Comparison of ENCODE assay signal across 1 cellular context in genomic region chr5:177351392-177352329, GRCh38.
A peak's percentile ranks its signal among the peaks of the same experiment; 100 is the strongest.
TF ChIP-seq lines count a peak whose summit lies in the region.

TSS of gene LMAN2 (minus strand) at chr5:177351668. CDS start at chr5:177351647, 21 bp downstream.

TF ChIP-seq in K562, 482 proteins besides CTCF, POLR2A, EP300 and RAD21 (continued from another document and continues in another):
- TF ChIP-seq, protein P1, sequence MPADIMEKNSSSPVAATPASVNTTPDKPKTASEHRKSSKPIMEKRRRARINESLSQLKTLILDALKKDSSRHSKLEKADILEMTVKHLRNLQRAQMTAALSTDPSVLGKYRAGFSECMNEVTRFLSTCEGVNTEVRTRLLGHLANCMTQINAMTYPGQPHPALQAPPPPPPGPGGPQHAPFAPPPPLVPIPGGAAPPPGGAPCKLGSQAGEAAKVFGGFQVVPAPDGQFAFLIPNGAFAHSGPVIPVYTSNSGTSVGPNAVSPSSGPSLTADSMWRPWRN (IDR thresholded peaks at IDR 0.05; ENCODE audit: low read depth): no peak
- TF ChIP-seq PATZ1 (CRISPR knock-in tag; IDR thresholded peaks at IDR 0.05; ENCODE audit: borderline replicate concordance) (no peak), PML (IDR thresholded peaks at IDR 0.05; ENCODE audit: low read length) (peak; percentile 86), E2F1 (CRISPR knock-in tag; IDR thresholded peaks at IDR 0.05) (peak; percentile 85), ETV5 (CRISPR knock-in tag; IDR thresholded peaks at IDR 0.05; ENCODE audit: low read depth) (peak; percentile 71), ZNF561 (CRISPR knock-in tag; conservative IDR thresholded peaks at IDR 0.05) (no peak), ZNF707 (CRISPR knock-in tag; conservative IDR thresholded peaks at IDR 0.05) (0 out of 2 replicates have a peak, but pooled peaks have one; percentile 34), ZNF586 (CRISPR knock-in tag; conservative IDR thresholded peaks at IDR 0.05) (no peak), CHD1 (IDR thresholded peaks at IDR 0.05; ENCODE audit: low read length) (no peak), STAT5A (IDR thresholded peaks at IDR 0.05; ENCODE audit: borderline replicate concordance, low read length) (no peak), TCF7 (IDR thresholded peaks at IDR 0.05; ENCODE audit: borderline replicate concordance) (peak; percentile 51; the same call in 1 of the 2 replicates), RREB1 (CRISPR knock-in tag; IDR thresholded peaks at IDR 0.05) (no peak), ZEB2 (IDR thresholded peaks at IDR 0.05) (peak; percentile 98), ATF7 (IDR thresholded peaks at IDR 0.05) (peak; percentile 88), CEBPG (CRISPR knock-in tag; IDR thresholded peaks at IDR 0.05) (no peak), CEBPG (tag; conservative IDR thresholded peaks at IDR 0.05 in 1 of 2, IDR thresholded peaks at IDR 0.05 in 1 of 2) (no peak), GTF2B (IDR thresholded peaks at IDR 0.05; ENCODE audit: extremely low read depth, insufficient read length) (no peak), EWSR1 (IDR thresholded peaks at IDR 0.05; ENCODE audit: borderline replicate concordance, low read depth, partially characterized antibody) (no peak), RFX1 (IDR thresholded peaks at IDR 0.05) (no peak; the same call in 1 of the 2 replicates), HNRNPL (IDR thresholded peaks at IDR 0.05; ENCODE audit: low read depth, low read length) (no peak), FIP1L1 (IDR thresholded peaks at IDR 0.05; ENCODE audit: low read depth, low read length, poor library complexity, severe bottlenecking) (peak; percentile 26), PHB (CRISPR knock-in tag; IDR thresholded peaks at IDR 0.05) (no peak)
- TF ChIP-seq, protein P2, sequence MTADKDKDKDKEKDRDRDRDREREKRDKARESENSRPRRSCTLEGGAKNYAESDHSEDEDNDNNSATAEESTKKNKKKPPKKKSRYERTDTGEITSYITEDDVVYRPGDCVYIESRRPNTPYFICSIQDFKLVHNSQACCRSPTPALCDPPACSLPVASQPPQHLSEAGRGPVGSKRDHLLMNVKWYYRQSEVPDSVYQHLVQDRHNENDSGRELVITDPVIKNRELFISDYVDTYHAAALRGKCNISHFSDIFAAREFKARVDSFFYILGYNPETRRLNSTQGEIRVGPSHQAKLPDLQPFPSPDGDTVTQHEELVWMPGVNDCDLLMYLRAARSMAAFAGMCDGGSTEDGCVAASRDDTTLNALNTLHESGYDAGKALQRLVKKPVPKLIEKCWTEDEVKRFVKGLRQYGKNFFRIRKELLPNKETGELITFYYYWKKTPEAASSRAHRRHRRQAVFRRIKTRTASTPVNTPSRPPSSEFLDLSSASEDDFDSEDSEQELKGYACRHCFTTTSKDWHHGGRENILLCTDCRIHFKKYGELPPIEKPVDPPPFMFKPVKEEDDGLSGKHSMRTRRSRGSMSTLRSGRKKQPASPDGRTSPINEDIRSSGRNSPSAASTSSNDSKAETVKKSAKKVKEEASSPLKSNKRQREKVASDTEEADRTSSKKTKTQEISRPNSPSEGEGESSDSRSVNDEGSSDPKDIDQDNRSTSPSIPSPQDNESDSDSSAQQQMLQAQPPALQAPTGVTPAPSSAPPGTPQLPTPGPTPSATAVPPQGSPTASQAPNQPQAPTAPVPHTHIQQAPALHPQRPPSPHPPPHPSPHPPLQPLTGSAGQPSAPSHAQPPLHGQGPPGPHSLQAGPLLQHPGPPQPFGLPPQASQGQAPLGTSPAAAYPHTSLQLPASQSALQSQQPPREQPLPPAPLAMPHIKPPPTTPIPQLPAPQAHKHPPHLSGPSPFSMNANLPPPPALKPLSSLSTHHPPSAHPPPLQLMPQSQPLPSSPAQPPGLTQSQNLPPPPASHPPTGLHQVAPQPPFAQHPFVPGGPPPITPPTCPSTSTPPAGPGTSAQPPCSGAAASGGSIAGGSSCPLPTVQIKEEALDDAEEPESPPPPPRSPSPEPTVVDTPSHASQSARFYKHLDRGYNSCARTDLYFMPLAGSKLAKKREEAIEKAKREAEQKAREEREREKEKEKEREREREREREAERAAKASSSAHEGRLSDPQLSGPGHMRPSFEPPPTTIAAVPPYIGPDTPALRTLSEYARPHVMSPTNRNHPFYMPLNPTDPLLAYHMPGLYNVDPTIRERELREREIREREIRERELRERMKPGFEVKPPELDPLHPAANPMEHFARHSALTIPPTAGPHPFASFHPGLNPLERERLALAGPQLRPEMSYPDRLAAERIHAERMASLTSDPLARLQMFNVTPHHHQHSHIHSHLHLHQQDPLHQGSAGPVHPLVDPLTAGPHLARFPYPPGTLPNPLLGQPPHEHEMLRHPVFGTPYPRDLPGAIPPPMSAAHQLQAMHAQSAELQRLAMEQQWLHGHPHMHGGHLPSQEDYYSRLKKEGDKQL (CRISPR knock-in tag; IDR thresholded peaks at IDR 0.05; ENCODE audit: borderline replicate concordance): no peak
- TF ChIP-seq, protein P3, sequence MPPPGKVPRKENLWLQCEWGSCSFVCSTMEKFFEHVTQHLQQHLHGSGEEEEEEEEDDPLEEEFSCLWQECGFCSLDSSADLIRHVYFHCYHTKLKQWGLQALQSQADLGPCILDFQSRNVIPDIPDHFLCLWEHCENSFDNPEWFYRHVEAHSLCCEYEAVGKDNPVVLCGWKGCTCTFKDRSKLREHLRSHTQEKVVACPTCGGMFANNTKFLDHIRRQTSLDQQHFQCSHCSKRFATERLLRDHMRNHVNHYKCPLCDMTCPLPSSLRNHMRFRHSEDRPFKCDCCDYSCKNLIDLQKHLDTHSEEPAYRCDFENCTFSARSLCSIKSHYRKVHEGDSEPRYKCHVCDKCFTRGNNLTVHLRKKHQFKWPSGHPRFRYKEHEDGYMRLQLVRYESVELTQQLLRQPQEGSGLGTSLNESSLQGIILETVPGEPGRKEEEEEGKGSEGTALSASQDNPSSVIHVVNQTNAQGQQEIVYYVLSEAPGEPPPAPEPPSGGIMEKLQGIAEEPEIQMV (tag; conservative IDR thresholded peaks at IDR 0.05; ENCODE audit: low read depth): no peak
- TF ChIP-seq, protein P4, sequence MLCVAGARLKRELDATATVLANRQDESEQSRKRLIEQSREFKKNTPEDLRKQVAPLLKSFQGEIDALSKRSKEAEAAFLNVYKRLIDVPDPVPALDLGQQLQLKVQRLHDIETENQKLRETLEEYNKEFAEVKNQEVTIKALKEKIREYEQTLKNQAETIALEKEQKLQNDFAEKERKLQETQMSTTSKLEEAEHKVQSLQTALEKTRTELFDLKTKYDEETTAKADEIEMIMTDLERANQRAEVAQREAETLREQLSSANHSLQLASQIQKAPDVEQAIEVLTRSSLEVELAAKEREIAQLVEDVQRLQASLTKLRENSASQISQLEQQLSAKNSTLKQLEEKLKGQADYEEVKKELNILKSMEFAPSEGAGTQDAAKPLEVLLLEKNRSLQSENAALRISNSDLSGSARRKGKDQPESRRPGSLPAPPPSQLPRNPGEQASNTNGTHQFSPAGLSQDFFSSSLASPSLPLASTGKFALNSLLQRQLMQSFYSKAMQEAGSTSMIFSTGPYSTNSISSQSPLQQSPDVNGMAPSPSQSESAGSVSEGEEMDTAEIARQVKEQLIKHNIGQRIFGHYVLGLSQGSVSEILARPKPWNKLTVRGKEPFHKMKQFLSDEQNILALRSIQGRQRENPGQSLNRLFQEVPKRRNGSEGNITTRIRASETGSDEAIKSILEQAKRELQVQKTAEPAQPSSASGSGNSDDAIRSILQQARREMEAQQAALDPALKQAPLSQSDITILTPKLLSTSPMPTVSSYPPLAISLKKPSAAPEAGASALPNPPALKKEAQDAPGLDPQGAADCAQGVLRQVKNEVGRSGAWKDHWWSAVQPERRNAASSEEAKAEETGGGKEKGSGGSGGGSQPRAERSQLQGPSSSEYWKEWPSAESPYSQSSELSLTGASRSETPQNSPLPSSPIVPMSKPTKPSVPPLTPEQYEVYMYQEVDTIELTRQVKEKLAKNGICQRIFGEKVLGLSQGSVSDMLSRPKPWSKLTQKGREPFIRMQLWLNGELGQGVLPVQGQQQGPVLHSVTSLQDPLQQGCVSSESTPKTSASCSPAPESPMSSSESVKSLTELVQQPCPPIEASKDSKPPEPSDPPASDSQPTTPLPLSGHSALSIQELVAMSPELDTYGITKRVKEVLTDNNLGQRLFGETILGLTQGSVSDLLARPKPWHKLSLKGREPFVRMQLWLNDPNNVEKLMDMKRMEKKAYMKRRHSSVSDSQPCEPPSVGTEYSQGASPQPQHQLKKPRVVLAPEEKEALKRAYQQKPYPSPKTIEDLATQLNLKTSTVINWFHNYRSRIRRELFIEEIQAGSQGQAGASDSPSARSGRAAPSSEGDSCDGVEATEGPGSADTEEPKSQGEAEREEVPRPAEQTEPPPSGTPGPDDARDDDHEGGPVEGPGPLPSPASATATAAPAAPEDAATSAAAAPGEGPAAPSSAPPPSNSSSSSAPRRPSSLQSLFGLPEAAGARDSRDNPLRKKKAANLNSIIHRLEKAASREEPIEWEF (CRISPR knock-in tag; IDR thresholded peaks at IDR 0.05): no peak
